Comparison of ENCODE assay signal across 8 cellular contexts in the genomic region with DNA sequence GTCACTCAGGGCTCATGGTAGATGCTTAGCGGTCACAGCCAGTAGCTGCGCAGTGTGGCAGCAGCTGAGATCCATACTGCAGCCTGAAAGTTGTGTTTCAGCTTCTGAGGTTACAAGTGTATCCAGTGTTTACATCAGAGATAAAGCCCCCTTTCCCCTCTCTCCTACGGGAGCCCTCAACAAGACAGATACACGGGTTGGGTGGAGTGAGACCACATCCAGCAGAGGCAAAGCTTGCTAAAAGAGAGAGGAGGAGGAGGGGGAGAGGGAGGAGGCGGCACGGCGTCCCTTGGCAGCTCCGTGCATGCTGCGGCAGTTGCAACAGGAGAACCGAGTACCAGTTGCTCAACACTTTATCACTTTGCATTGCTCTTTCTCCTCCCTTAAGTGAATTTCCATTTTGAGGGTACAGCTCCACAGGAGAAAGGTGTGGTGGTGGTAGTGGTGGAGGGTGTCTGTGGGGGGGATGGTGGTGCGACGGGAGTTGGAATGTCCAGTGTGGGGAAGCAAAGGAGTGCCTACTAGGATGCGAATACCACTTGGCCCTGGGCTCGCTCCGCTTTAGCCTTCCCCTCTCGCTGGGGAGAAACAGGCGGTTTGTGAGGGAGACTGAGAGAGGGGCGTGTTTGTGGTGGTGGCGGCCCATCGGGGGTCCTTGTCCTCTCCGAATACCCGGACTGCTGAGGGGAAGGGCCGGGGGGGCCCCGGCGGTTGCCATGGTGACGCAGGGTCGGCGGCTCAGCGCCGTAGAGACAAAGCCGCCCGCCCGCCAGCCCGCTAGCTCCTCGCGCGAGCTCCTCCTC. TPM values are rescaled to one million over a fixed set of nuclear protein-coding genes. Genes with fewer than 3 reads are reported as not detected.
DNase-seq lines count a peak whose midpoint lies in the region; ATAC-seq and TF ChIP-seq lines count a peak whose summit lies in the region.

No MANE protein-coding gene starts in this region.

- peak; percentile 40 to 63 (median 54) for ATAC-seq in right lobe of liver
- ATAC-seq in thoracic aorta (ENCODE audit: insufficient number of reproducible peaks, low FRiP score, low read depth), result no peak
- ATAC-seq in HG02678 (IDR thresholded peaks at IDR 0.05; ENCODE audit: unreplicated experiment), result no peak
- ATAC-seq in GM18498 (IDR thresholded peaks at IDR 0.05; ENCODE audit: unreplicated experiment), result no peak

- no peaks in the 10 kb centered on the region for H3K4me1 ChIP-seq in MM.1S (ENCODE audit: low read length)
- H3K4me1 ChIP-seq in right lobe of liver, result peaks cover 0 to 5% (median 0%) of the 10 kb centered on the region in 4 donors
- H3K4me1 ChIP-seq in thoracic aorta (ENCODE audit: control insufficient read depth in 1 of 2, low read depth in 2 of 2), result peaks cover 12 to 19% of the 10 kb centered on the region in 2 donors

- peak overlapping the region; percentile 24 for H2AFZ ChIP-seq in MM.1S (ENCODE audit: low read length)

- peaks cover 10% of the 10 kb centered on the region for H3K27me3 ChIP-seq in MM.1S (replicated peaks; ENCODE audit: insufficient read depth, low read length)
- H3K27me3 ChIP-seq in right lobe of liver, result peaks cover 9 to 14% of the 10 kb centered on the region in 2 donors
- peaks cover 7% of the 10 kb centered on the region for H3K27me3 ChIP-seq in thoracic aorta (replicated peaks; ENCODE audit: insufficient read depth)

- TF ChIP-seq CTCF in MM.1S (IDR thresholded peaks at IDR 0.05; ENCODE audit: low read length) (no peak), coronary artery (IDR thresholded peaks at IDR 0.05) (no peak), right lobe of liver (IDR thresholded peaks at IDR 0.05) (no peak), thoracic aorta (IDR thresholded peaks at IDR 0.05) (no peak)

- 7% methylated on average over 13 of the region's 37 CpGs for WGBS in right lobe of liver (ENCODE audit: insufficient coverage, low coverage, low lambda C conversion rate, missing lambda C conversion rate)

- no peaks in the 10 kb centered on the region for H3F3A ChIP-seq in MM.1S (ENCODE audit: insufficient read depth, low read length)

- TF ChIP-seq POLR2A in right lobe of liver (IDR thresholded peaks at IDR 0.05), result no peak

- no peaks in the 10 kb centered on the region for H3K36me3 ChIP-seq in MM.1S (replicated peaks; ENCODE audit: insufficient read depth, low read length)
- no peaks in the 10 kb centered on the region for H3K36me3 ChIP-seq in right lobe of liver
- H3K36me3 ChIP-seq in thoracic aorta, result no peaks in the 10 kb centered on the region

- H3K27ac ChIP-seq in MM.1S (ENCODE audit: low read length), result no peak overlapping the region
- peak overlapping the region in 1 of 2 donors; percentile 12 for H3K27ac ChIP-seq in coronary artery
- no peak overlapping the region for H3K27ac ChIP-seq in right lobe of liver
- no peak overlapping the region for H3K27ac ChIP-seq in thoracic aorta

- no peaks in the 10 kb centered on the region for H3K9me2 ChIP-seq in MM.1S (replicated peaks; ENCODE audit: insufficient read depth, low read length)

- peak overlapping the region; percentile 56; the same call in 1 of the 2 replicates for H3K4me2 ChIP-seq in MM.1S (ENCODE audit: low read depth, low read length)

- H3K9me3 ChIP-seq in MM.1S (replicated peaks; ENCODE audit: insufficient read depth, low read length) (no peaks in the 10 kb centered on the region), right lobe of liver (no peaks in the 10 kb centered on the region), thoracic aorta (no peaks in the 10 kb centered on the region)

- intact Hi-C loops in right lobe of liver (cut with DNase I), result no loop called here

- H3K4me3 ChIP-seq in MM.1S (ENCODE audit: low read length) (peak overlapping the region; percentile 53), coronary artery (peak overlapping the region; percentile 67), right lobe of liver (peak overlapping the region in 1 of 3 donors; percentile 9), thoracic aorta (peak overlapping the region; percentile 73)

- no peak overlapping the region for H3K9ac ChIP-seq in MM.1S (ENCODE audit: low read length)

- H4K20me1 ChIP-seq in MM.1S (ENCODE audit: insufficient read depth, low read length), result no peaks in the 10 kb centered on the region

- no peaks in the 10 kb centered on the region for H3K79me2 ChIP-seq in MM.1S (ENCODE audit: low read length)

- peak; percentile 51 for DNase-seq in EH (ENCODE audit: low read depth)
- peak; percentile 41 for DNase-seq in MM.1S
- peak; percentile 13 for DNase-seq in T follicular helper cell (ENCODE audit: low read depth)
- DNase-seq in coronary artery (ENCODE audit: low spot score), result no peak
- peak in 2 of 3 donors; percentile 35 to 58 for DNase-seq in right lobe of liver
- DNase-seq in thoracic aorta (ENCODE audit: low spot score), result no peak

RNA-seq across cellular contexts. Expression of gene RNF182, which starts 0.4 kb away (rescaled TPM):
- total RNA-seq in right lobe of liver (not detected), thoracic aorta (not detected)

Comparison
In these comparisons a context has a peak if more than half of its experiments do, and no peak if none do; other contexts are left out.
1. DNase-seq: peak in EH (single experiment), MM.1S (single experiment), T follicular helper cell (single experiment) and right lobe of liver (2 of 3); none in coronary artery (single experiment) and thoracic aorta (single experiment).
2. ATAC-seq: peak in right lobe of liver (4 of 4); none in thoracic aorta (single experiment), HG02678 (single experiment) and GM18498 (single experiment).